In genomic region chr22:41998361-41999261, GRCh38 we compare ENCODE assay signal across 8 cellular contexts. TPM values are rescaled to one million over a fixed set of nuclear protein-coding genes. Genes with fewer than 3 reads are reported as not detected.
DNase-seq lines count a peak whose midpoint lies in the region; ATAC-seq, FAIRE-seq and TF ChIP-seq lines count a peak whose summit lies in the region.

TSS of gene WBP2NL (plus strand) at chr22:41998788. CDS start at chr22:41998819, 31 bp downstream.

- no peaks in the 10 kb centered on the region for H3K9me3 ChIP-seq in RWPE2 (ENCODE audit: severe bottlenecking)

- H3K4me3 ChIP-seq in RWPE2 (ENCODE audit: severe bottlenecking) (peak within 1 kb of the TSS; percentile 29), rectal smooth muscle tissue (ENCODE audit: low read length) (peak within 1 kb of the TSS; percentile 71)

- H3K36me3 ChIP-seq in RWPE2 (ENCODE audit: low read depth) (no peaks in the 10 kb centered on the region), rectal smooth muscle tissue (ENCODE audit: control insufficient read depth, insufficient read depth, low read length) (no peaks in the 10 kb centered on the region)

- H3K9ac ChIP-seq in rectal smooth muscle tissue (ENCODE audit: low read length) = no peak within 1 kb of the TSS

- TF ChIP-seq CTCF in RWPE2 (IDR thresholded peaks at IDR 0.05; ENCODE audit: poor library complexity, severe bottlenecking) = no peak

- peak; percentile 91 for ATAC-seq in HG03159 (IDR thresholded peaks at IDR 0.05; ENCODE audit: unreplicated experiment)
- ATAC-seq in RWPE2 (ENCODE audit: low read depth) = peak; percentile 84

- H3K27ac ChIP-seq in RWPE2 (ENCODE audit: poor library complexity, severe bottlenecking) (no peak within 1 kb of the TSS), rectal smooth muscle tissue (ENCODE audit: low read depth, low read length) (no peak within 1 kb of the TSS)

- DNase-seq in GM18507 (ENCODE audit: extremely low spot score, insufficient read length, low read depth) (peak; percentile 92), RWPE2 (ENCODE audit: low spot score) (peak; percentile 82), glomerular endothelial cell (ENCODE audit: extremely low read depth, low read depth, low spot score) (peak; percentile 5), urothelium cell line (ENCODE audit: low spot score) (peak; percentile 95), SIG-M5 (lab: John Stamatoyannopoulos, UW) (no peak)
- DNase-seq in activated naive CD4-positive, alpha-beta T cell treated with anti-CD3 and anti-CD28 coated beads, Interleukin-2, amount 50 U/mL, for 16 hours = peak; percentile 84

- H3K4me1 ChIP-seq in RWPE2 (ENCODE audit: insufficient read depth, poor library complexity, severe bottlenecking) (no peaks in the 10 kb centered on the region), rectal smooth muscle tissue (ENCODE audit: control insufficient read depth, insufficient read depth, low read length) (no peaks in the 10 kb centered on the region)

- FAIRE-seq in GM18507 (lab: Jason Lieb, UNC) (peak; percentile 93), urothelium cell line (lab: Jason Lieb, UNC) (peak; percentile 94)

- H3K27me3 ChIP-seq in RWPE2 (ENCODE audit: insufficient read depth, poor library complexity, severe bottlenecking) = no peaks in the 10 kb centered on the region
- no peaks in the 10 kb centered on the region for H3K27me3 ChIP-seq in rectal smooth muscle tissue (ENCODE audit: control insufficient read depth, insufficient read depth, low read length)

RNA-seq across cellular contexts. Expression of gene WBP2NL, which starts in this region (rescaled TPM):
- total RNA-seq in glomerular endothelial cell = 0.41 and 0.97 TPM in 2 replicates

Comparison
In these comparisons a context has a peak if more than half of its experiments do, and no peak if none do; other contexts are left out.
1. Peak in DNase-seq in glomerular endothelial cell; RNA of the gene not detected or under 1 TPM.